ENCODE assay signal across 19 cellular contexts in the genomic region with DNA sequence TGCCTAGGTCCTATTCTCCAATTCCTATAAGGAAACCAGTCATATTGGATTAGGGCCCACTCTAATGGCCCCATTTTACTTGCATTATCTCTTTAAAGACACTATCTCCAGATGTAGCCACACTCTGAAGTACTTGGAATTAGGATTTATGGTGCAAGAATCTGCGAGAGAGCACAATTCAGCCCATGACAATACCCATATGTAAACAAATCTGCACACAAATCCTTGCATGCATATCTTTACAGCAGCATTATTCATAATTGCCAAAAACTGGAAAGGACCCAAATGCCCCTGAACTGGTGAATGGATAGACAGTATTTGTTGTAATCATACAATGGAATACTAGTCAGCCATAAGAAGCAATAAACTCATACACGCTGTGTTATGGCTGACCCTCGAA.
"Had no signal": no experiment of that assay in that cellular context is flagged by ENCODE, and none has a peak within 500 bp of the region (broad histone marks: within the 10 kb centered on the region; RNA-seq: fewer than 3 reads in every experiment).

No MANE protein-coding gene starts in this region.

- H3K27me3 ChIP-seq: heart left ventricle, neutrophil, right lobe of liver, spleen, tibial artery, upper lobe of left lung, vagina had no signal

- H3K36me3 ChIP-seq: heart left ventricle, neutrophil, right lobe of liver, spleen, tibial artery, upper lobe of left lung, vagina had no signal

- H3K4me1 ChIP-seq: heart left ventricle, psoas muscle, right lobe of liver, spleen, tibial artery, upper lobe of left lung, vagina had no signal

- ATAC-seq: heart left ventricle; left colon; naive thymus-derived CD4-positive, alpha-beta T cell; psoas muscle; right lobe of liver; stimulated activated memory B cell treated with anti-CD40 and anti-IgM and Interleukin-4, amounts not matched to agents 10 μg/mL and 1 μg/mL and 100 μg/mL, for 72 hours had no signal

- H3K9me3 ChIP-seq: neutrophil, psoas muscle, right lobe of liver, tibial artery, upper lobe of left lung, vagina had no signal

- H3K27ac ChIP-seq: heart left ventricle, neutrophil, psoas muscle, right lobe of liver, spleen, tibial artery, upper lobe of left lung, vagina had no signal

- DNase-seq: effector CD4-positive, alpha-beta T cell; endodermal cell; erythroblast; heart left ventricle; hippocampal formation; left colon; naive thymus-derived CD4-positive, alpha-beta T cell; psoas muscle; retina; right lobe of liver; spleen; stimulated activated CD4-positive, alpha-beta T cell treated with anti-CD3 and anti-CD28 coated beads, Interleukin-15, amount 100 ng/mL, for 24 hours; stimulated activated CD4-positive, alpha-beta T cell treated with anti-CD3 and anti-CD28 coated beads, Interleukin-1b, Interleukin-23, amount 100 ng/mL, for 48 hours; stimulated activated CD4-positive, alpha-beta T cell treated with anti-CD3 and anti-CD28 coated beads, Interleukin-4, amount 100 ng/mL, for 24 hours; tibial artery; upper lobe of left lung had no signal

- H3K4me3 ChIP-seq: heart left ventricle, psoas muscle, right lobe of liver, spleen, tibial artery, upper lobe of left lung, vagina had no signal
